Comparison of ENCODE assay signal across 26 cellular contexts in genomic region chr18:45111507-45111858, GRCh38.
"Had no signal": no experiment of that assay in that cellular context is flagged by ENCODE, and none has a peak within 500 bp of the region (broad histone marks: within the 10 kb centered on the region; RNA-seq: fewer than 3 reads in every experiment).

No MANE protein-coding gene starts in this region.

- H3K27ac ChIP-seq: colonic mucosa, epithelial cell of prostate, lower lobe of right lung, ovary, thoracic aorta had no signal

- H3K4me1 ChIP-seq: colonic mucosa had no signal

- H3K27ac Mint-ChIP-seq: activated B cell treated with CpG ODN at 0.5 μM for 24 hours; activated CD8-positive, alpha-beta T cell treated with anti-CD3 and anti-CD28 coated beads for 36 hours; activated T-helper 17 cell treated with anti-CD3 and anti-CD28 coated beads, Interleukin-2, amount 50 U/mL, for 72 hours; immature natural killer cell; naive thymus-derived CD4-positive, alpha-beta T cell; progenitor cell of endocrine pancreas; T-helper 2 cell treated with Interferon-gamma antibody and Interleukin-4, amounts not matched to agents 5 μg/mL and 100 μg/mL, for 36 hours; type B pancreatic cell had no signal

- H3K4me1 Mint-ChIP-seq: activated T-helper 17 cell treated with anti-CD3 and anti-CD28 coated beads, Interleukin-2, amount 50 U/mL, for 72 hours had no signal

- H3K9me3 Mint-ChIP-seq: activated B cell treated with CpG ODN at 0.5 μM for 24 hours; activated CD8-positive, alpha-beta T cell treated with anti-CD3 and anti-CD28 coated beads for 36 hours; activated T-cell treated with anti-CD3 and anti-CD28 coated beads, Interleukin-2, amount 50 U/mL, for 4 hours; activated T-helper 17 cell treated with anti-CD3 and anti-CD28 coated beads, Interleukin-2, amount 50 U/mL, for 72 hours; immature natural killer cell; T-helper 2 cell treated with Interferon-gamma antibody and Interleukin-4, amounts not matched to agents 5 μg/mL and 100 μg/mL, for 36 hours had no signal

- H3K36me3 Mint-ChIP-seq: immature natural killer cell; naive thymus-derived CD4-positive, alpha-beta T cell; type B pancreatic cell had no signal

- ATAC-seq: activated CD8-positive, alpha-beta T cell treated with anti-CD3 and anti-CD28 coated beads for 36 hours; activated T-cell treated with anti-CD3 and anti-CD28 coated beads, Interleukin-2, amount 50 U/mL, for 4 hours; activated T-helper 17 cell treated with anti-CD3 and anti-CD28 coated beads, Interleukin-2, amount 50 U/mL, for 72 hours; lower lobe of right lung; naive thymus-derived CD4-positive, alpha-beta T cell had no signal

- H3K4me3 ChIP-seq: colonic mucosa, gastrocnemius medialis, lower lobe of right lung, ovary, thoracic aorta had no signal

- DNase-seq: activated B cell treated with CpG ODN at 0.5 μM for 24 hours; activated CD4-positive, alpha-beta T cell treated with anti-CD3 and anti-CD28 coated beads, Interleukin-2, amount 50 U/mL, for 1 hour; activated CD8-positive, alpha-beta T cell treated with anti-CD3 and anti-CD28 coated beads for 36 hours; activated gamma-delta T cell treated with Interleukin-2 at 50 U/mL for 16 hours; activated naive CD4-positive, alpha-beta T cell treated with anti-CD3 and anti-CD28 coated beads, Interleukin-2, amount 50 U/mL, for 16 hours; activated T-cell treated with anti-CD3 and anti-CD28 coated beads, Interleukin-2, amount 50 U/mL, for 4 hours; amygdala; effector CD8-positive, alpha-beta T cell; esophagus squamous epithelium; immature natural killer cell; kidney; lower lobe of right lung; mesendoderm; naive thymus-derived CD4-positive, alpha-beta T cell; stimulated activated CD4-positive, alpha-beta T cell treated with anti-CD3 and anti-CD28 coated beads, Interleukin-2, amount 100 ng/mL, for 48 hours; stimulated activated naive CD4-positive, alpha-beta T cell treated with Interleukin-2 at 50 U/mL for 16 hours; T-helper 1 cell had no signal

- H3K27me3 Mint-ChIP-seq: activated B cell treated with CpG ODN at 0.5 μM for 24 hours had no signal

- H3K4me3 Mint-ChIP-seq: activated B cell treated with CpG ODN at 0.5 μM for 24 hours; activated CD8-positive, alpha-beta T cell treated with anti-CD3 and anti-CD28 coated beads for 36 hours; activated T-cell treated with anti-CD3 and anti-CD28 coated beads, Interleukin-2, amount 50 U/mL, for 4 hours; activated T-helper 17 cell treated with anti-CD3 and anti-CD28 coated beads, Interleukin-2, amount 50 U/mL, for 72 hours; immature natural killer cell; naive thymus-derived CD4-positive, alpha-beta T cell; T-helper 2 cell treated with Interferon-gamma antibody and Interleukin-4, amounts not matched to agents 5 μg/mL and 100 μg/mL, for 36 hours; type B pancreatic cell had no signal

- H3K36me3 ChIP-seq: colonic mucosa, esophagus squamous epithelium, gastrocnemius medialis, lower lobe of right lung, ovary, thoracic aorta had no signal

- H3K27me3 ChIP-seq: colonic mucosa, esophagus squamous epithelium, gastrocnemius medialis, ovary had no signal

- H3K9me3 ChIP-seq: colonic mucosa, esophagus squamous epithelium, gastrocnemius medialis, lower lobe of right lung, ovary, thoracic aorta had no signal
